ENCODE assay signal across 12 cellular contexts in genomic region chr11:131584694-131585592, GRCh38.
DNase-seq lines count a peak whose midpoint lies in the region.
"Had no signal": no experiment of that assay in that cellular context is flagged by ENCODE, and none has a peak within 500 bp of the region (broad histone marks: within the 10 kb centered on the region; RNA-seq: fewer than 3 reads in every experiment).

No MANE protein-coding gene starts in this region.

- no peak overlapping the region for H3K27ac Mint-ChIP-seq in activated T-cell treated with anti-CD3 and anti-CD28 coated beads, Interleukin-2, amount 50 U/mL, for 24 hours
- no peak overlapping the region for H3K27ac Mint-ChIP-seq in CD8-positive, alpha-beta memory T cell

- no peaks in the 10 kb centered on the region for H3K4me1 ChIP-seq in Karpas-422 (ENCODE audit: low read length)
- no peaks in the 10 kb centered on the region for H3K4me1 ChIP-seq in CD8-positive, alpha-beta memory T cell (ENCODE audit: insufficient read depth, low read length)
- H3K4me1 ChIP-seq: esophagus squamous epithelium, tibial nerve had no signal

- H3K79me2 ChIP-seq in Karpas-422 (ENCODE audit: low read length): no peaks in the 10 kb centered on the region

- POLR2A ChIA-PET in CD8-positive, alpha-beta memory T cell (lab: Charles Lee): no interaction called here

- H3K9me3 Mint-ChIP-seq in activated T-cell treated with anti-CD3 and anti-CD28 coated beads, Interleukin-2, amount 50 U/mL, for 24 hours: peaks cover 9% of the 10 kb centered on the region
- H3K9me3 Mint-ChIP-seq in CD8-positive, alpha-beta memory T cell: peaks cover 0 to 16% (median 2%) of the 10 kb centered on the region in 5 donors

- H3K27me3 ChIP-seq in Karpas-422 (ENCODE audit: low read length): no peaks in the 10 kb centered on the region
- H3K27me3 ChIP-seq in CD8-positive, alpha-beta memory T cell (ENCODE audit: insufficient read depth, low read length, poor library complexity, severe bottlenecking): no peaks in the 10 kb centered on the region
- H3K27me3 ChIP-seq: tibial nerve had no signal

- H3K9me3 ChIP-seq in Karpas-422 (ENCODE audit: low read length): no peaks in the 10 kb centered on the region
- no peaks in the 10 kb centered on the region for H3K9me3 ChIP-seq in CD8-positive, alpha-beta memory T cell (ENCODE audit: low read length)
- H3K9me3 ChIP-seq: mucosa of descending colon had no signal

- H3K27ac ChIP-seq in Karpas-422 (ENCODE audit: low read length): no peak overlapping the region
- H3K27ac ChIP-seq in CD8-positive, alpha-beta memory T cell (ENCODE audit: low read depth, low read length): no peak overlapping the region
- H3K27ac ChIP-seq: esophagus squamous epithelium had no signal

- peaks cover 8% of the 10 kb centered on the region for H3K27me3 Mint-ChIP-seq in activated T-cell treated with anti-CD3 and anti-CD28 coated beads, Interleukin-2, amount 50 U/mL, for 24 hours
- no peaks in the 10 kb centered on the region for H3K27me3 Mint-ChIP-seq in CD8-positive, alpha-beta memory T cell

- no peak overlapping the region for H3K9ac ChIP-seq in Karpas-422 (ENCODE audit: low read length)

- H3K4me3 Mint-ChIP-seq in activated T-cell treated with anti-CD3 and anti-CD28 coated beads, Interleukin-2, amount 50 U/mL, for 24 hours: no peak overlapping the region
- no peak overlapping the region for H3K4me3 Mint-ChIP-seq in CD8-positive, alpha-beta memory T cell

- peak; percentile 23 for DNase-seq in NCI-H2227 (lab: John Stamatoyannopoulos, UW; ENCODE audit: unreplicated experiment)
- DNase-seq in NCI-H2227 treated with DMSO at 0.1 percent for 48 hours (lab: John Stamatoyannopoulos, UW): no peak
- peak; percentile 54 for DNase-seq in Karpas-422
- peak; percentile 71 for DNase-seq in ecto neural progenitor cell (ENCODE audit: low spot score)
- peak; percentile 100 for DNase-seq in pons (ENCODE audit: low spot score)
- no peak for DNase-seq in activated T-cell treated with anti-CD3 and anti-CD28 coated beads, Interleukin-2, amount 50 U/mL, for 24 hours
- no peak for DNase-seq in CD8-positive, alpha-beta memory T cell
- no peak for DNase-seq in AG08395 (ENCODE audit: low spot score)
- DNase-seq: activated naive CD4-positive, alpha-beta T cell treated with anti-CD3 and anti-CD28 coated beads, Interleukin-2, amount 50 U/mL, for 16 hours; esophagus squamous epithelium; mucosa of descending colon had no signal

- no peaks in the 10 kb centered on the region for H3K4me1 Mint-ChIP-seq in activated T-cell treated with anti-CD3 and anti-CD28 coated beads, Interleukin-2, amount 50 U/mL, for 24 hours (ENCODE audit: low read depth)
- no peaks in the 10 kb centered on the region for H3K4me1 Mint-ChIP-seq in CD8-positive, alpha-beta memory T cell

- no peak overlapping the region for H2AFZ ChIP-seq in Karpas-422 (ENCODE audit: low read length)

- H3K36me3 Mint-ChIP-seq in activated T-cell treated with anti-CD3 and anti-CD28 coated beads, Interleukin-2, amount 50 U/mL, for 24 hours (ENCODE audit: low read depth): no peaks in the 10 kb centered on the region
- H3K36me3 Mint-ChIP-seq in CD8-positive, alpha-beta memory T cell: no peaks in the 10 kb centered on the region

- H3K4me3 ChIP-seq in Karpas-422 (ENCODE audit: low read length): no peak overlapping the region
- no peak overlapping the region for H3K4me3 ChIP-seq in CD8-positive, alpha-beta memory T cell (ENCODE audit: low read length)
- H3K4me3 ChIP-seq: esophagus squamous epithelium, mucosa of descending colon, tibial nerve had no signal

- CTCF ChIA-PET in CD8-positive, alpha-beta memory T cell (lab: Charles Lee): no interaction called here

- H3K9me2 ChIP-seq in Karpas-422 (replicated peaks; ENCODE audit: insufficient read depth, low read length): no peaks in the 10 kb centered on the region

- H3K36me3 ChIP-seq in Karpas-422 (ENCODE audit: insufficient read depth, low read length): no peaks in the 10 kb centered on the region
- H3K36me3 ChIP-seq in CD8-positive, alpha-beta memory T cell (ENCODE audit: insufficient read depth, low read length): no peaks in the 10 kb centered on the region
- H3K36me3 ChIP-seq: esophagus squamous epithelium, tibial nerve had no signal

- H4K20me1 ChIP-seq in Karpas-422 (ENCODE audit: insufficient read depth, low read depth, low read length): no peaks in the 10 kb centered on the region

- H3K4me2 ChIP-seq in Karpas-422 (ENCODE audit: low read depth, low read length, poor library complexity, severe bottlenecking): no peak overlapping the region

Comparison
In these comparisons a context has a peak if more than half of its experiments do, and no peak if none do; other contexts are left out.
1. DNase-seq: peak in NCI-H2227 (single experiment), Karpas-422 (single experiment), ecto neural progenitor cell (single experiment) and pons (single experiment); none in NCI-H2227 treated with DMSO at 0.1 percent for 48 hours (single experiment), activated T-cell treated with anti-CD3 and anti-CD28 coated beads, Interleukin-2, amount 50 U/mL, for 24 hours (single experiment), CD8-positive, alpha-beta memory T cell (0 of 5) and AG08395 (single experiment).